Comparison of ENCODE assay signal across 13 cellular contexts in genomic region chr15:52440414-52440813, GRCh38.
DNase-seq lines count a peak whose midpoint lies in the region; ATAC-seq and TF ChIP-seq lines count a peak whose summit lies in the region.
"Had no signal": no experiment of that assay in that cellular context is flagged by ENCODE, and none has a peak within 500 bp of the region (broad histone marks: within the 10 kb centered on the region; RNA-seq: fewer than 3 reads in every experiment).

No MANE protein-coding gene starts in this region.

- peaks cover 28% of the 10 kb centered on the region for H3K4me1 ChIP-seq in RWPE2 (ENCODE audit: insufficient read depth, poor library complexity, severe bottlenecking)

- no peak for TF ChIP-seq CTCF in RWPE2 (IDR thresholded peaks at IDR 0.05; ENCODE audit: poor library complexity, severe bottlenecking)
- TF ChIP-seq CTCF in fibroblast of the aortic adventitia (IDR thresholded peaks at IDR 0.05; ENCODE audit: insufficient read depth, low read length), result no peak

- H3K9me3 ChIP-seq in RWPE2 (ENCODE audit: severe bottlenecking), result no peaks in the 10 kb centered on the region

- peak overlapping the region; percentile 17 for H3K27ac ChIP-seq in RWPE2 (ENCODE audit: poor library complexity, severe bottlenecking)

- H3K4me1 Mint-ChIP-seq in stimulated activated effector memory CD8-positive, alpha-beta T cell treated with anti-CD3 and anti-CD28 coated beads, Interleukin-12 subunit alpha, Interleukin-12 subunit beta, amount 100 ng/mL, for 72 hours, result peaks cover 53% of the 10 kb centered on the region

- H3K27me3 ChIP-seq in RWPE2 (ENCODE audit: insufficient read depth, poor library complexity, severe bottlenecking), result no peaks in the 10 kb centered on the region

- H3K36me3 ChIP-seq in RWPE2 (ENCODE audit: low read depth), result no peaks in the 10 kb centered on the region

- peak overlapping the region; percentile 36 for H3K27ac Mint-ChIP-seq in stimulated activated effector memory CD8-positive, alpha-beta T cell treated with anti-CD3 and anti-CD28 coated beads, Interleukin-12 subunit alpha, Interleukin-12 subunit beta, amount 100 ng/mL, for 72 hours
- H3K27ac Mint-ChIP-seq: stimulated activated memory B cell treated with anti-CD40 and anti-IgM and Interleukin-4, amounts not matched to agents 10 μg/mL and 1 μg/mL and 100 μg/mL, for 72 hours had no signal

- DNase-seq in activated effector memory CD4-positive, alpha-beta T cell treated with anti-CD3 and anti-CD28 coated beads, Interleukin-2, amount 50 U/mL, for 16 hours, result peak; percentile 68
- DNase-seq in activated effector memory CD4-positive, alpha-beta T cell treated with Interleukin-2 at 50 U/mL for 16 hours, result no peak
- DNase-seq in RWPE2 (ENCODE audit: low spot score) (no peak), fibroblast of the aortic adventitia (ENCODE audit: low read depth) (peak; percentile 29), iPS-NIHi7 (ENCODE audit: extremely low spot score) (no peak), NCI-H82 treated with DMSO at 0.1 percent for 48 hours (lab: John Stamatoyannopoulos, UW; ENCODE audit: unreplicated experiment) (no peak)
- DNase-seq in stimulated activated effector memory CD8-positive, alpha-beta T cell treated with anti-CD3 and anti-CD28 coated beads, Interleukin-12 subunit alpha, Interleukin-12 subunit beta, amount 100 ng/mL, for 72 hours (ENCODE audit: low spot score in 2 of 2), result no peak
- DNase-seq in effector CD4-positive, alpha-beta T cell, result no peak
- DNase-seq: activated CD4-positive, CD25-positive, alpha-beta regulatory T cell treated with anti-CD3 and anti-CD28 coated beads, Interleukin-2, amount 50 U/mL, for 72 hours; NCI-H2171; Right ventricle myocardium superior had no signal

- ATAC-seq in RWPE2 (ENCODE audit: low read depth), result peak; percentile 88
- peak; percentile 93 for ATAC-seq in stimulated activated effector memory CD8-positive, alpha-beta T cell treated with anti-CD3 and anti-CD28 coated beads, Interleukin-12 subunit alpha, Interleukin-12 subunit beta, amount 100 ng/mL, for 72 hours
- ATAC-seq: sciatic nerve; stimulated activated memory B cell treated with anti-CD40 and anti-IgM and Interleukin-4, amounts not matched to agents 10 μg/mL and 1 μg/mL and 100 μg/mL, for 72 hours had no signal

- H3K9me3 Mint-ChIP-seq in stimulated activated effector memory CD8-positive, alpha-beta T cell treated with anti-CD3 and anti-CD28 coated beads, Interleukin-12 subunit alpha, Interleukin-12 subunit beta, amount 100 ng/mL, for 72 hours, result no peaks in the 10 kb centered on the region
- H3K9me3 Mint-ChIP-seq: stimulated activated memory B cell treated with anti-CD40 and anti-IgM and Interleukin-4, amounts not matched to agents 10 μg/mL and 1 μg/mL and 100 μg/mL, for 72 hours had no signal

- H3K4me3 ChIP-seq in RWPE2 (ENCODE audit: severe bottlenecking) (no peak overlapping the region), fibroblast of the aortic adventitia (ENCODE audit: low read depth, low read length) (no peak overlapping the region)

- no peak overlapping the region for H3K4me3 Mint-ChIP-seq in stimulated activated effector memory CD8-positive, alpha-beta T cell treated with anti-CD3 and anti-CD28 coated beads, Interleukin-12 subunit alpha, Interleukin-12 subunit beta, amount 100 ng/mL, for 72 hours
- H3K4me3 Mint-ChIP-seq: stimulated activated memory B cell treated with anti-CD40 and anti-IgM and Interleukin-4, amounts not matched to agents 10 μg/mL and 1 μg/mL and 100 μg/mL, for 72 hours had no signal

- no peaks in the 10 kb centered on the region for H3K36me3 Mint-ChIP-seq in stimulated activated effector memory CD8-positive, alpha-beta T cell treated with anti-CD3 and anti-CD28 coated beads, Interleukin-12 subunit alpha, Interleukin-12 subunit beta, amount 100 ng/mL, for 72 hours

Comparison
In these comparisons a context has a peak if more than half of its experiments do, and no peak if none do; other contexts are left out.
1. DNase-seq: peak in activated effector memory CD4-positive, alpha-beta T cell treated with anti-CD3 and anti-CD28 coated beads, Interleukin-2, amount 50 U/mL, for 16 hours (single experiment) and fibroblast of the aortic adventitia (single experiment); none in activated effector memory CD4-positive, alpha-beta T cell treated with Interleukin-2 at 50 U/mL for 16 hours (single experiment), RWPE2 (single experiment), stimulated activated effector memory CD8-positive, alpha-beta T cell treated with anti-CD3 and anti-CD28 coated beads, Interleukin-12 subunit alpha, Interleukin-12 subunit beta, amount 100 ng/mL, for 72 hours (0 of 2), effector CD4-positive, alpha-beta T cell (single experiment), iPS-NIHi7 (single experiment) and NCI-H82 treated with DMSO at 0.1 percent for 48 hours (single experiment).